Comparison of ENCODE assay signal across 17 cellular contexts in genomic region chr2:69634197-69634821, GRCh38. TPM values are rescaled to one million over a fixed set of nuclear protein-coding genes. Genes with fewer than 3 reads are reported as not detected.
DNase-seq lines count a peak whose midpoint lies in the region; ATAC-seq, FAIRE-seq and TF ChIP-seq lines count a peak whose summit lies in the region.
"Had no signal": no experiment of that assay in that cellular context is flagged by ENCODE, and none has a peak within 500 bp of the region (broad histone marks: within the 10 kb centered on the region; RNA-seq: fewer than 3 reads in every experiment).

No MANE protein-coding gene starts in this region.

- POLR2A ChIA-PET in A549 (lab: Yijun Ruan, JAX) (interaction anchor here (0.6 kb wide), 1 partner anchor 9 kb away, joined by 3 read pairs; the partner anchor contains the start of gene AAK1), T-cell (lab: Charles Lee) (interaction anchor here in 1 of 2 donors (0.7 kb wide), 1 partner anchor 50 kb away, joined by 4 read pairs; no protein-coding TSS in a partner anchor)

- no peaks in the 10 kb centered on the region for H3K27me3 ChIP-seq in HL-60 (ENCODE audit: insufficient read depth, poor library complexity, severe bottlenecking)
- H3K27me3 ChIP-seq in osteoblast (ENCODE audit: insufficient read depth, low read length): no peaks in the 10 kb centered on the region
- H3K27me3 ChIP-seq: brain microvascular endothelial cell, ovary, Peyer's patch had no signal

- H3K27me3 Mint-ChIP-seq in T-cell: no peaks in the 10 kb centered on the region

- peaks cover 22% of the 10 kb centered on the region for H3K36me3 Mint-ChIP-seq in T-cell

- 83% methylated on average over 4 of the region's 4 CpGs for WGBS in A549 (ENCODE audit: missing lambda C conversion rate)

- TF ChIP-seq POLR2A in A549 (IDR thresholded peaks at IDR 0.05; ENCODE audit: low read length): no peak

- peak overlapping the region in 1 of 3 donors; percentile 35 for H3K4me3 Mint-ChIP-seq in T-cell

- TF ChIP-seq CTCF in A549 (IDR thresholded peaks at IDR 0.05): no peak
- TF ChIP-seq CTCF in HL-60 (IDR thresholded peaks at IDR 0.05; ENCODE audit: insufficient read depth, low read length): no peak
- no peak for TF ChIP-seq CTCF in fibroblast of mammary gland (conservative IDR thresholded peaks at IDR 0.05; ENCODE audit: control insufficient read depth, insufficient read depth, low read depth, low read length)
- TF ChIP-seq CTCF in osteoblast (IDR thresholded peaks at IDR 0.05; ENCODE audit: extremely low read depth, low read depth, low read length): no peak

- peaks cover 11% of the 10 kb centered on the region for H3K36me3 ChIP-seq in osteoblast (ENCODE audit: insufficient read depth, low read length)
- H3K36me3 ChIP-seq: brain microvascular endothelial cell, ovary, Peyer's patch, thoracic aorta had no signal

- no peak overlapping the region for H2AFZ ChIP-seq in osteoblast (ENCODE audit: low read length)

- H3K4me2 ChIP-seq in A549 (no peak overlapping the region), osteoblast (ENCODE audit: insufficient read depth, low read length) (no peak overlapping the region)

- H3K9me3 Mint-ChIP-seq in T-cell: no peaks in the 10 kb centered on the region

- no peak for FAIRE-seq in A549 (lab: Jason Lieb, UNC)

- no peak for TF ChIP-seq RAD21 in A549 (conservative IDR thresholded peaks at IDR 0.05 in 1 of 2, IDR thresholded peaks at IDR 0.05 in 1 of 2)

- H3K9me3 ChIP-seq in A549 (no peaks in the 10 kb centered on the region), osteoblast (ENCODE audit: low read depth, low read length) (no peaks in the 10 kb centered on the region)
- H3K9me3 ChIP-seq: ovary, Peyer's patch, thoracic aorta had no signal

- H3K4me1 ChIP-seq in A549: no peaks in the 10 kb centered on the region
- H3K4me1 ChIP-seq in osteoblast (ENCODE audit: insufficient read depth, low read length): peaks cover 7% of the 10 kb centered on the region

- no peak for TF ChIP-seq EP300 in A549 (IDR thresholded peaks at IDR 0.05)

- no peak overlapping the region for H3K27ac ChIP-seq in A549
- H3K27ac ChIP-seq in HL-60 (replicated peaks): 0 out of 2 replicates have a peak overlapping the region, but pooled peaks have one; percentile 4
- H3K27ac ChIP-seq in osteoblast (ENCODE audit: low read depth, low read length): no peak overlapping the region
- H3K27ac ChIP-seq: brain microvascular endothelial cell, ovary, Peyer's patch, thoracic aorta had no signal

- ATAC-seq in A549 (no peak), T-cell (replicated peaks in 1 of 4) (peak in 2 of 4 experiments; percentile 27 to 36), HG02678 (IDR thresholded peaks at IDR 0.05; ENCODE audit: unreplicated experiment) (no peak)

- CTCF ChIA-PET in A549 (lab: Yijun Ruan, JAX): interaction anchor here (0.8 to 1.6 kb wide), 7 partner anchors 9 to 183 kb away, joined by 3 to 8 read pairs (median 3); partner anchors contain the start of gene AAK1
- CTCF ChIA-PET in T-cell (lab: Charles Lee): interaction anchor here in 1 of 2 donors (0.6 to 1.3 kb wide), 2 partner anchors 69 to 90 kb away, joined by 3 to 5 read pairs; no protein-coding TSS in a partner anchor

- DNase-seq in A549 (ENCODE audit: low read depth in 1 of 2, low spot score in 1 of 2) (no peak), HL-60 (ENCODE audit: low read depth in 1 of 2, low spot score in 1 of 2) (peak; percentile 73 to 89), T-cell (no peak), fibroblast of mammary gland (ENCODE audit: low read depth) (peak; percentile 24), HuH-7.5 (ENCODE audit: low spot score) (no peak), OCI-M2 (lab: John Stamatoyannopoulos, UW; ENCODE audit: unreplicated experiment) (no peak), osteoblast (ENCODE audit: insufficient read length, low spot score, missing footprints) (no peak)
- DNase-seq: activated T-cell treated with anti-CD3 and anti-CD28 coated beads, Interleukin-2, amount 50 U/mL, for 48 hours; brain microvascular endothelial cell; DMS53; effector CD8-positive, alpha-beta T cell; NCI-H1105 treated with DMSO at 0.1 percent for 48 hours; NCI-H226; ovary; Peyer's patch had no signal

- H3K4me3 ChIP-seq in A549: no peak overlapping the region
- H3K4me3 ChIP-seq in HL-60 (replicated peaks; ENCODE audit: insufficient read depth, low read length): no peak overlapping the region
- no peak overlapping the region for H3K4me3 ChIP-seq in fibroblast of mammary gland (ENCODE audit: control insufficient read depth, low read depth, low read length)
- H3K4me3 ChIP-seq in osteoblast (ENCODE audit: insufficient read depth, low read length): no peak overlapping the region
- H3K4me3 ChIP-seq: ovary, Peyer's patch, thoracic aorta had no signal

- H3K79me2 ChIP-seq in osteoblast (ENCODE audit: insufficient read depth, low read length): peaks cover 95% of the 10 kb centered on the region

- H3K4me1 Mint-ChIP-seq in T-cell: peaks cover 51 to 82% (median 81%) of the 10 kb centered on the region in 3 donors

- peak overlapping the region; percentile 66 to 67 for H3K27ac Mint-ChIP-seq in T-cell

- peaks cover 75% of the 10 kb centered on the region for H4K20me1 ChIP-seq in osteoblast (ENCODE audit: insufficient read depth, low read length)

TF ChIP-seq in A549, 52 proteins besides CTCF, POLR2A, EP300 and RAD21:
- TF ChIP-seq HOXB5 (CRISPR knock-in tag; IDR thresholded peaks at IDR 0.05) (no peak), CEBPB (IDR thresholded peaks at IDR 0.05) (peak; percentile 53 to 79; a peak in 3 of 4 replicates), FOXS1 (CRISPR knock-in tag; IDR thresholded peaks at IDR 0.05) (no peak)
- TF ChIP-seq, protein P1, sequence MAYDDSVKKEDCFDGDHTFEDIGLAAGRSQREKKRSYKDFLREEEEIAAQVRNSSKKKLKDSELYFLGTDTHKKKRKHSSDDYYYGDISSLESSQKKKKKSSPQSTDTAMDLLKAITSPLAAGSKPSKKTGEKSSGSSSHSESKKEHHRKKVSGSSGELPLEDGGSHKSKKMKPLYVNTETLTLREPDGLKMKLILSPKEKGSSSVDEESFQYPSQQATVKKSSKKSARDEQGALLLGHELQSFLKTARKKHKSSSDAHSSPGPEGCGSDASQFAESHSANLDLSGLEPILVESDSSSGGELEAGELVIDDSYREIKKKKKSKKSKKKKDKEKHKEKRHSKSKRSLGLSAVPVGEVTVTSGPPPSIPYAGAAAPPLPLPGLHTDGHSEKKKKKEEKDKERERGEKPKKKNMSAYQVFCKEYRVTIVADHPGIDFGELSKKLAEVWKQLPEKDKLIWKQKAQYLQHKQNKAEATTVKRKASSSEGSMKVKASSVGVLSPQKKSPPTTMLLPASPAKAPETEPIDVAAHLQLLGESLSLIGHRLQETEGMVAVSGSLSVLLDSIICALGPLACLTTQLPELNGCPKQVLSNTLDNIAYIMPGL (CRISPR knock-in tag; IDR thresholded peaks at IDR 0.05; ENCODE audit: borderline replicate concordance): no peak
- TF ChIP-seq, protein P2, sequence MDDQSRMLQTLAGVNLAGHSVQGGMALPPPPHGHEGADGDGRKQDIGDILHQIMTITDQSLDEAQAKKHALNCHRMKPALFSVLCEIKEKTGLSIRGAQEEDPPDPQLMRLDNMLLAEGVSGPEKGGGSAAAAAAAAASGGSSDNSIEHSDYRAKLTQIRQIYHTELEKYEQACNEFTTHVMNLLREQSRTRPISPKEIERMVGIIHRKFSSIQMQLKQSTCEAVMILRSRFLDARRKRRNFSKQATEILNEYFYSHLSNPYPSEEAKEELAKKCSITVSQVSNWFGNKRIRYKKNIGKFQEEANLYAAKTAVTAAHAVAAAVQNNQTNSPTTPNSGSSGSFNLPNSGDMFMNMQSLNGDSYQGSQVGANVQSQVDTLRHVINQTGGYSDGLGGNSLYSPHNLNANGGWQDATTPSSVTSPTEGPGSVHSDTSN (IDR thresholded peaks at IDR 0.05): no peak
TF ChIP-seq in A549: peak in this region for 1.

RNA-seq across cellular contexts. Expression of gene AAK1, which starts 9.2 kb away (rescaled TPM):
- polyA plus RNA-seq in A549 (2011; rRNA removed) (25.7 and 26.9 TPM in 2 replicates), A549 (2017; fragmentation: RNase III; extraction: RNeasy Plus Mini Kit Qiagen cat#74134 plus additional on column Dnase treatment) (15.9 to 19.3 TPM (median 15.9 TPM) in 3 replicates)
- polyA plus RNA-seq in A549 (2012; cell fraction: cytosol; rRNA removed): 8.6 and 12.2 TPM in 2 replicates
- 11.6 and 12.6 TPM in 2 replicates for polyA plus RNA-seq in A549 (2012; cell fraction: nucleus; rRNA removed)
- 29.7 and 39.7 TPM in 2 replicates for polyA minus RNA-seq in A549 (2011; rRNA and poly(A)+ RNA removed)
- total RNA-seq in T-cell (100 to 1,000 TPM; 170 to 283 (median 177) TPM), osteoblast (61.9 and 62.5 TPM in 2 replicates)

Comparison
In these comparisons a context has a peak if more than half of its experiments do, and no peak if none do; other contexts are left out.
1. DNase-seq: peak in HL-60 (2 of 2) and fibroblast of mammary gland (single experiment); none in A549 (0 of 2), T-cell (0 of 34), HuH-7.5 (single experiment), OCI-M2 (single experiment) and osteoblast (single experiment).